11 cellular contexts compared by ENCODE assay signal in genomic region chr12:8188088-8188487, GRCh38. TPM values are rescaled to one million over a fixed set of nuclear protein-coding genes. Genes with fewer than 3 reads are reported as not detected.
A peak's percentile ranks its signal among the peaks of the same experiment; 100 is the strongest.
DNase-seq lines count a peak whose midpoint lies in the region; ATAC-seq, FAIRE-seq and TF ChIP-seq lines count a peak whose summit lies in the region.
"Not testable (repeated sequence)": the region's sequence is repeated elsewhere in the genome, so short reads cannot be mapped to it uniquely, and the experiment has no call there.
"Had no signal": no experiment of that assay in that cellular context is flagged by ENCODE, and none has a peak within 500 bp of the region (broad histone marks: within the 10 kb centered on the region; RNA-seq: fewer than 3 reads in every experiment).

No MANE protein-coding gene starts in this region.

- intact Hi-C loops in K562 (cut with micrococcal nuclease), result not testable (repeated sequence)

- H3K9ac ChIP-seq in H9 (ENCODE audit: extremely low read depth, insufficient read length, low read length); K562 (ENCODE audit: insufficient read depth in 1 of 2, low read depth in 2 of 2, low read length in 2 of 2): not testable (repeated sequence)

- not testable (repeated sequence) for H3K4me3 Mint-ChIP-seq in H9, HFFc6

- H3K4me1 ChIP-seq in H9 (ENCODE audit: insufficient read depth, low read length); K562 (replicated peaks in 1 of 2; ENCODE audit: control insufficient read depth in 2 of 2, insufficient read depth in 2 of 2, low read length in 2 of 2): not testable (repeated sequence)

- in situ Hi-C loops in SK-MEL-5 (cut with HindIII; ENCODE audit: low pct_unique_long_range_greater_than_20kb, low sequenced_read_pairs); K562 (cut with MboI): not testable (repeated sequence)

- H3K27me3 Mint-ChIP-seq in H9 (ENCODE audit: low read depth); HFFc6 (ENCODE audit: insufficient read depth): not testable (repeated sequence)

- not testable (repeated sequence) for H3K18ac ChIP-seq in H9 (ENCODE audit: insufficient read length, low read depth, low read length)

- no CpG with 5 or more reads among the region's 2 CpGs for WGBS in H9 (ENCODE audit: extremely low coverage, insufficient read length, low lambda C conversion rate)
- WGBS in K562 (ENCODE audit: insufficient coverage, low coverage, missing lambda C conversion rate), result 0% methylated on average over 2 of the region's 2 CpGs

- not testable (repeated sequence) for H3K56ac ChIP-seq in H9 (ENCODE audit: insufficient read length, low read depth, low read length)

- not testable (repeated sequence) for H3K36me3 Mint-ChIP-seq in H9 (ENCODE audit: insufficient read depth in 1 of 3, low read depth in 3 of 3); HFFc6 (ENCODE audit: low read depth)

- not testable (repeated sequence) for ATAC-seq in K562

- not testable (repeated sequence) for H4K8ac ChIP-seq in H9 (replicated peaks; ENCODE audit: insufficient read length, low read depth, low read length)

- H3K9me1 ChIP-seq in K562 (ENCODE audit: control insufficient read depth, insufficient read depth, low read length), result not testable (repeated sequence)

- CTCF ChIA-PET in K562 (lab: Yijun Ruan, JAX; ENCODE audit: low intra/inter-chr PET ratio), result interaction anchor here (0.6 kb wide), 1 partner anchor 82 kb away, joined by 3 read pairs; no protein-coding TSS in a partner anchor

- not testable (repeated sequence) for TF ChIP-seq EP300 in K562 (IDR thresholded peaks at IDR 0.05; ENCODE audit: low read length)

- not testable (repeated sequence) for H3K23me2 ChIP-seq in H9 (ENCODE audit: insufficient read length, low read depth, low read length, poor library complexity, severe bottlenecking)

- not testable (repeated sequence) for H3K4me2 ChIP-seq in H9 (ENCODE audit: insufficient read depth, insufficient read length, low read length); K562 (ENCODE audit: insufficient read depth, low read length)

- not testable (repeated sequence) for H2AFZ ChIP-seq in H9 (ENCODE audit: low read length); K562 (ENCODE audit: low read depth, low read length)

- H3T11ph ChIP-seq in H9 (ENCODE audit: low read length), result not testable (repeated sequence)

- peak; percentile 27 for DNase-seq in EH (ENCODE audit: low read depth)
- not testable (repeated sequence) for DNase-seq in H9; K562 (ENCODE audit: extremely low read depth in 1 of 4, low spot score in 3 of 4)
- peak; percentile 29 for DNase-seq in HFFc6
- DNase-seq in M059J (ENCODE audit: low read depth), result peak; percentile 1
- DNase-seq in SK-MEL-5 (ENCODE audit: low read depth, low spot score), result peak; percentile 25
- DNase-seq in foreskin fibroblast, result peak in 1 of 2 donors; percentile 24

- TF ChIP-seq CTCF in H9 (conservative IDR thresholded peaks at IDR 0.05) (peak; percentile 44; the same call in 2 of the 3 replicates), HFFc6 (IDR thresholded peaks at IDR 0.05) (peak; percentile 43), K562 (IDR thresholded peaks at IDR 0.05 in 2 of 3, conservative IDR thresholded peaks at IDR 0.05 in 1 of 3; ENCODE audit: insufficient read depth in 2 of 3, low read depth in 1 of 3, low read length in 3 of 3) (peak in 2 of 3 experiments; percentile 28 to 40; a peak in 2 of 6 replicates), foreskin fibroblast (IDR thresholded peaks at IDR 0.05; ENCODE audit: low read depth, low read length) (peak; percentile 2)

- H2BK20ac ChIP-seq in H9 (ENCODE audit: low read depth, low read length, poor library complexity, severe bottlenecking), result not testable (repeated sequence)

- TF ChIP-seq POLR2A in K562 (conservative IDR thresholded peaks at IDR 0.05), result not testable (repeated sequence)

- not testable (repeated sequence) for H2BK120ac ChIP-seq in H9 (ENCODE audit: low read depth, low read length, poor library complexity, severe bottlenecking)

- not testable (repeated sequence) for H3K4ac ChIP-seq in H9 (ENCODE audit: low read depth, low read length)

- not testable (repeated sequence) for H2BK15ac ChIP-seq in H9 (ENCODE audit: low read depth, low read length)

- H3K4me3 ChIP-seq in K562; foreskin fibroblast (ENCODE audit: low read depth in 1 of 2, low read length in 2 of 2): not testable (repeated sequence)

- POLR2A ChIA-PET in K562 (lab: Yijun Ruan, JAX), result not testable (repeated sequence)

- H4K20me1 ChIP-seq in H9 (ENCODE audit: control insufficient read depth, insufficient read depth, insufficient read length); K562 (replicated peaks; ENCODE audit: control insufficient read depth, insufficient read depth, low read length): not testable (repeated sequence)

- H3K14ac ChIP-seq in H9 (ENCODE audit: insufficient read depth, low read length), result not testable (repeated sequence)

- not testable (repeated sequence) for H3K79me1 ChIP-seq in H9 (ENCODE audit: insufficient read depth, low read depth, low read length, poor library complexity, severe bottlenecking)

- H3K9me3 ChIP-seq in H9 (ENCODE audit: control insufficient read depth, low read depth, low read length); K562 (replicated peaks; ENCODE audit: control insufficient read depth, insufficient read depth, low read depth, low read length): not testable (repeated sequence)

- not testable (repeated sequence) for H3K9me3 Mint-ChIP-seq in H9, HFFc6

- H4K5ac ChIP-seq in H9 (ENCODE audit: insufficient read length, low read depth, low read length), result not testable (repeated sequence)

- H2AK5ac ChIP-seq in H9 (ENCODE audit: insufficient read length, low read length), result not testable (repeated sequence)

- not testable (repeated sequence) for H3K36me3 ChIP-seq in K562 (ENCODE audit: control insufficient read depth, insufficient read depth, low read length)

- H3K27ac ChIP-seq in H9 (ENCODE audit: insufficient read length, low read depth, low read length); K562 (ENCODE audit: extremely low read depth, low read depth, low read length): not testable (repeated sequence)

- H2BK12ac ChIP-seq in H9 (ENCODE audit: insufficient read length, low read depth, low read length), result not testable (repeated sequence)

- H3K4me1 Mint-ChIP-seq in H9; HFFc6 (ENCODE audit: low read depth): not testable (repeated sequence)

- H3K27me3 ChIP-seq in H9 (ENCODE audit: insufficient read depth, low read length); K562 (ENCODE audit: control insufficient read depth in 2 of 2, insufficient read depth in 2 of 2, low read length in 2 of 2): not testable (repeated sequence)

- not testable (repeated sequence) for FAIRE-seq in K562 (lab: Jason Lieb, UNC)

- H4K91ac ChIP-seq in H9 (ENCODE audit: insufficient read length, low read depth, low read length), result not testable (repeated sequence)

- H2BK5ac ChIP-seq in H9 (ENCODE audit: insufficient read length, low read length), result not testable (repeated sequence)

- H3K23ac ChIP-seq in H9 (ENCODE audit: insufficient read length, low read depth, low read length), result not testable (repeated sequence)

- BruUV-seq in K562 (replicated peaks; lab: Mats Ljungman, UMichigan), result not testable (repeated sequence)

- H3K79me2 ChIP-seq in H9 (ENCODE audit: insufficient read depth, low read length); K562 (ENCODE audit: control insufficient read depth, insufficient read depth, low read length): not testable (repeated sequence)

- H3K27ac Mint-ChIP-seq in H9, HFFc6: not testable (repeated sequence)

- peak in 1 of 2 experiments; percentile 35; a peak in 2 of 4 replicates for TF ChIP-seq RAD21 in K562 (CRISPR knock-in tag; conservative IDR thresholded peaks at IDR 0.05 in 1 of 2, IDR thresholded peaks at IDR 0.05 in 1 of 2)

RNA-seq across cellular contexts. Expression of gene ZNF705A, which starts 31.3 kb away (rescaled TPM):
- not detected in 2 replicates for total RNA-seq in H9 (2021)
- total RNA-seq in HFFc6 (2021; fragmentation: NEBNext Ultra II Directional; extraction: Animal tissue kit (Norgen Biotek cat#: 25700)), result not detected
- not detected in 2 replicates for total RNA-seq in M059J (2014; rRNA removed; shearing (Covaris generic))
- total RNA-seq in SK-MEL-5 (2014; rRNA removed; shearing (Covaris generic)), result not detected in 2 replicates
- polyA plus RNA-seq in SK-MEL-5 (2015; cell fraction: cytosol; rRNA removed), result not detected in 2 replicates
- polyA plus RNA-seq in SK-MEL-5 (2015; cell fraction: nucleus; rRNA removed), result not detected in 2 replicates
- not detected in 2 replicates for total RNA-seq in K562 (2011; cell fraction: chromatin; rRNA removed; ENCODE audit: low replicate concordance)
- total RNA-seq in K562 (2011; cell fraction: nucleolus; rRNA removed), result not detected in 2 replicates
- total RNA-seq in K562 (2011; cell fraction: nucleoplasm; rRNA removed), result not detected in 2 replicates
- not detected in 2 replicates for total RNA-seq in K562 (2014; rRNA removed)
- total RNA-seq in K562 (2014; rRNA removed; fragmentation: Illumina TruSeq; extraction: Trizol), result not detected in 2 replicates
- not detected in 2 replicates for total RNA-seq in K562 (2015; rRNA removed; fragmentation: Illumina TruSeq; extraction: Trizol)
- not detected in 2 replicates for total RNA-seq in K562 (2021)
- polyA plus RNA-seq in K562 (2011; rRNA removed), result not detected in 2 replicates
- not detected in 2 replicates for polyA plus RNA-seq in K562 (2011; cell fraction: cytosol; rRNA removed)
- not detected in 2 replicates for polyA plus RNA-seq in K562 (2011; cell fraction: nucleus; rRNA removed)
- 0.14 TPM in 1 of 2 replicates, not detected in the other for polyA plus RNA-seq in K562 (2012)
- not detected in 2 replicates for polyA plus RNA-seq in K562 (2014; fragmentation: Illumina TruSeq; extraction: Trizol)
- not detected for polyA plus RNA-seq in K562 (2014; fragmentation: Nextera tagmentation; extraction: Ambion mirVana)
- polyA plus RNA-seq in K562 (2014; rRNA removed), result not detected in 2 replicates
- polyA minus RNA-seq in K562 (2011; rRNA and poly(A)+ RNA removed), result not detected in 2 replicates
- not detected in 2 replicates for polyA minus RNA-seq in K562 (2011; cell fraction: cytosol; rRNA and poly(A)+ RNA removed)
- not detected in 2 replicates for polyA minus RNA-seq in K562 (2011; cell fraction: nucleus; rRNA and poly(A)+ RNA removed)
- total RNA-seq: CD4-positive, alpha-beta memory T cell; HT1080 had no signal
- polyA plus RNA-seq: BJ; CD14-positive monocyte; CD4-positive, alpha-beta memory T cell had no signal

RNA-seq across cellular contexts. Expression of gene FAM90A1, which starts 39.3 kb away (rescaled TPM):
- total RNA-seq in H9 (2021) (0.09 and 0.15 TPM in 2 replicates), K562 (2014; rRNA removed) (0.04 TPM in 1 of 2 replicates, not detected in the other), K562 (2014; rRNA removed; fragmentation: Illumina TruSeq; extraction: Trizol) (not detected in 2 replicates), K562 (2015; rRNA removed; fragmentation: Illumina TruSeq; extraction: Trizol) (0.04 TPM in 1 of 2 replicates, not detected in the other), K562 (2021) (0.16 TPM in 1 of 2 replicates, not detected in the other)
- total RNA-seq in HFFc6 (2021; fragmentation: NEBNext Ultra II Directional; extraction: Animal tissue kit (Norgen Biotek cat#: 25700)), result under 1 TPM in 4 of 6 experiments, not detected in 2; 0.25 to 0.66 (median 0.31) TPM
- total RNA-seq in M059J (2014; rRNA removed; shearing (Covaris generic)), result 0.07 TPM in 1 of 2 replicates, not detected in the other
- not detected in 2 replicates for total RNA-seq in SK-MEL-5 (2014; rRNA removed; shearing (Covaris generic))
- polyA plus RNA-seq in SK-MEL-5 (2015; cell fraction: cytosol; rRNA removed), result 0.27 TPM in 1 of 2 replicates, not detected in the other
- 0.22 and 0.46 TPM in 2 replicates for polyA plus RNA-seq in SK-MEL-5 (2015; cell fraction: nucleus; rRNA removed)
- total RNA-seq in K562 (2011; cell fraction: chromatin; rRNA removed; ENCODE audit: low replicate concordance), result not detected in 2 replicates
- not detected in 2 replicates for total RNA-seq in K562 (2011; cell fraction: nucleolus; rRNA removed)
- not detected in 2 replicates for total RNA-seq in K562 (2011; cell fraction: nucleoplasm; rRNA removed)
- polyA plus RNA-seq in K562 (2011; rRNA removed) (0.03 and 0.11 TPM in 2 replicates), K562 (2014; fragmentation: Illumina TruSeq; extraction: Trizol) (0.07 and 0.25 TPM in 2 replicates), K562 (2014; fragmentation: Nextera tagmentation; extraction: Ambion mirVana) (under 1 TPM in 1 of 2 experiments, not detected in 1; 0.01 TPM), K562 (2014; rRNA removed) (0.32 TPM in 1 of 2 replicates, not detected in the other)
- 0.04 and 0.07 TPM in 2 replicates for polyA plus RNA-seq in K562 (2011; cell fraction: cytosol; rRNA removed)
- 0.10 TPM in 1 of 2 replicates, not detected in the other for polyA plus RNA-seq in K562 (2011; cell fraction: nucleus; rRNA removed)
- 0.12 and 0.19 TPM in 2 replicates for polyA plus RNA-seq in K562 (2012)
- 0.06 TPM in 1 of 2 replicates, not detected in the other for polyA minus RNA-seq in K562 (2011; rRNA and poly(A)+ RNA removed)
- not detected in 2 replicates for polyA minus RNA-seq in K562 (2011; cell fraction: cytosol; rRNA and poly(A)+ RNA removed)
- not detected in 2 replicates for polyA minus RNA-seq in K562 (2011; cell fraction: nucleus; rRNA and poly(A)+ RNA removed)
- total RNA-seq: CD4-positive, alpha-beta memory T cell; HT1080 had no signal
- polyA plus RNA-seq: CD14-positive monocyte had no signal
